ENCODE assay signal across 24 cellular contexts in genomic region chr3:169116056-169116693, GRCh38.
"Had no signal": no experiment of that assay in that cellular context is flagged by ENCODE, and none has a peak within 500 bp of the region (broad histone marks: within the 10 kb centered on the region; RNA-seq: fewer than 3 reads in every experiment).

No MANE protein-coding gene starts in this region.

- ATAC-seq: activated T-cell treated with anti-CD3 and anti-CD28 coated beads, Interleukin-2, amount 50 U/mL, for 4 hours; left lobe of liver; natural killer cell treated with Interleukin-12 subunit alpha and Interleukin-12 subunit beta and Interleukin-15 and Interleukin-18, amount 100 ng/mL, for 72 hours; sciatic nerve had no signal

- H3K4me1 Mint-ChIP-seq: activated B cell treated with CpG ODN at 0.5 μM for 24 hours; activated naive CD8-positive, alpha-beta T cell treated with anti-CD3 and anti-CD28 coated beads, Interleukin-2, amount 10 ng/mL, durations not matched to agents 7 days and 5 days; central memory CD8-positive, alpha-beta T cell had no signal

- H3K36me3 ChIP-seq: breast epithelium, thoracic aorta, vagina had no signal

- H3K27ac ChIP-seq: breast epithelium, vagina had no signal

- H3K36me3 Mint-ChIP-seq: activated naive CD8-positive, alpha-beta T cell treated with anti-CD3 and anti-CD28 coated beads, Interleukin-2, amount 10 ng/mL, durations not matched to agents 7 days and 5 days; natural killer cell treated with Interleukin-12 subunit alpha and Interleukin-12 subunit beta and Interleukin-15 and Interleukin-18, amount 100 ng/mL, for 72 hours had no signal

- H3K9me3 Mint-ChIP-seq: activated B cell treated with CpG ODN at 0.5 μM for 24 hours; activated naive CD4-positive, alpha-beta T cell treated with anti-CD3 and anti-CD28 coated beads for 36 hours; activated naive CD8-positive, alpha-beta T cell treated with anti-CD3 and anti-CD28 coated beads, Interleukin-2, amount 10 ng/mL, durations not matched to agents 7 days and 5 days; activated T-cell treated with anti-CD3 and anti-CD28 coated beads, Interleukin-2, amount 50 U/mL, for 4 hours; activated T-helper 2 cell treated with anti-CD3 and anti-CD28 coated beads, Interferon-gamma antibody, Interleukin-2, Interleukin-4, amounts not matched to agents 10 μg/mL and 5 μg/mL and 100 μg/mL, durations not matched to agents 14 hours and 24 hours and 36 hours; T-helper 1 cell treated with Interleukin-12 subunit alpha and Interleukin-12 subunit beta and Interleukin-4 antibody, amounts not matched to agents 30 μg/mL and 1 μg/mL, for 36 hours; type B pancreatic cell had no signal

- DNase-seq: activated B cell treated with CpG ODN at 0.5 μM for 24 hours; activated CD4-positive, alpha-beta T cell treated with anti-CD3 and anti-CD28 coated beads for 4 hours; activated CD4-positive, alpha-beta T cell treated with anti-CD3 and anti-CD28 coated beads, Interleukin-2, amount 50 U/mL, for 48 hours; activated CD8-positive, alpha-beta memory T cell treated with anti-CD3 and anti-CD28 coated beads, Interleukin-2, amount 50 U/mL, for 48 hours; activated naive CD4-positive, alpha-beta T cell treated with anti-CD3 and anti-CD28 coated beads for 36 hours; activated naive CD8-positive, alpha-beta T cell treated with anti-CD3 and anti-CD28 coated beads, Interleukin-2, amount 10 ng/mL, durations not matched to agents 7 days and 5 days; activated T-cell treated with anti-CD3 and anti-CD28 coated beads, Interleukin-2, amount 50 U/mL, for 4 hours; amniotic stem cell; stimulated activated CD4-positive, alpha-beta T cell treated with anti-CD3 and anti-CD28 coated beads, Interleukin-4, amount 100 ng/mL, for 1 hour; stimulated activated naive CD4-positive, alpha-beta T cell; T1000 had no signal

- H3K9me3 ChIP-seq: breast epithelium, thoracic aorta, vagina had no signal

- H3K27me3 Mint-ChIP-seq: activated B cell treated with CpG ODN at 0.5 μM for 24 hours; activated naive CD8-positive, alpha-beta T cell treated with anti-CD3 and anti-CD28 coated beads, Interleukin-2, amount 10 ng/mL, durations not matched to agents 7 days and 5 days; central memory CD8-positive, alpha-beta T cell; natural killer cell treated with Interleukin-12 subunit alpha and Interleukin-12 subunit beta and Interleukin-15 and Interleukin-18, amount 100 ng/mL, for 72 hours; type B pancreatic cell had no signal

- H3K27me3 ChIP-seq: breast epithelium, vagina had no signal

- H3K4me3 Mint-ChIP-seq: activated B cell treated with CpG ODN at 0.5 μM for 24 hours; activated naive CD4-positive, alpha-beta T cell treated with anti-CD3 and anti-CD28 coated beads for 36 hours; activated naive CD8-positive, alpha-beta T cell treated with anti-CD3 and anti-CD28 coated beads, Interleukin-2, amount 10 ng/mL, durations not matched to agents 7 days and 5 days; activated T-cell treated with anti-CD3 and anti-CD28 coated beads, Interleukin-2, amount 50 U/mL, for 4 hours; central memory CD8-positive, alpha-beta T cell; mesothelial cell of epicardium; natural killer cell treated with Interleukin-12 subunit alpha and Interleukin-12 subunit beta and Interleukin-15 and Interleukin-18, amount 100 ng/mL, for 72 hours; T-helper 1 cell treated with Interleukin-12 subunit alpha and Interleukin-12 subunit beta and Interleukin-4 antibody, amounts not matched to agents 30 μg/mL and 1 μg/mL, for 36 hours; type B pancreatic cell had no signal

- H3K4me3 ChIP-seq: breast epithelium, lung, smooth muscle cell, thoracic aorta, vagina had no signal

- H3K4me1 ChIP-seq: breast epithelium, vagina had no signal

- H3K27ac Mint-ChIP-seq: activated B cell treated with CpG ODN at 0.5 μM for 24 hours; activated naive CD4-positive, alpha-beta T cell treated with anti-CD3 and anti-CD28 coated beads for 36 hours; activated naive CD8-positive, alpha-beta T cell treated with anti-CD3 and anti-CD28 coated beads, Interleukin-2, amount 10 ng/mL, durations not matched to agents 7 days and 5 days; activated T-helper 2 cell treated with anti-CD3 and anti-CD28 coated beads, Interferon-gamma antibody, Interleukin-2, Interleukin-4, amounts not matched to agents 10 μg/mL and 5 μg/mL and 100 μg/mL, durations not matched to agents 14 hours and 24 hours and 36 hours; mesothelial cell of epicardium; natural killer cell treated with Interleukin-12 subunit alpha and Interleukin-12 subunit beta and Interleukin-15 and Interleukin-18, amount 100 ng/mL, for 72 hours; T-helper 1 cell treated with Interleukin-12 subunit alpha and Interleukin-12 subunit beta and Interleukin-4 antibody, amounts not matched to agents 30 μg/mL and 1 μg/mL, for 36 hours; type B pancreatic cell had no signal
